In genomic region chr11:122981388-122982264, GRCh38 we compare ENCODE assay signal across 9 cellular contexts. TPM values are rescaled to one million over a fixed set of nuclear protein-coding genes. Genes with fewer than 3 reads are reported as not detected.
DNase-seq lines count a peak whose midpoint lies in the region; ATAC-seq and TF ChIP-seq lines count a peak whose summit lies in the region.
"Had no signal": no experiment of that assay in that cellular context is flagged by ENCODE, and none has a peak within 500 bp of the region (broad histone marks: within the 10 kb centered on the region; RNA-seq: fewer than 3 reads in every experiment).

TSS of gene BSX (minus strand) at chr11:122981834. CDS start at chr11:122981671, 163 bp downstream.

- TF ChIP-seq CTCF in Panc1 (IDR thresholded peaks at IDR 0.05), result no peak

- H3K4me3 ChIP-seq in HAP-1 (no peak within 1 kb of the TSS), Panc1 (ENCODE audit: low read depth in 2 of 2, low read length in 2 of 2) (no peak within 1 kb of the TSS)

- intact Hi-C loops in Panc1 (cut with micrococcal nuclease; ENCODE audit: unreplicated experiment), result no loop called here

- DNase-seq in HAP-1 (ENCODE audit: low spot score in 2 of 2) (peak; percentile 49 to 83), Panc1 (ENCODE audit: low read depth, low spot score) (no peak), hypothalamus (lab: John Stamatoyannopoulos, UW) (peak in 29 of 51 donors; percentile 1 to 67 (median 28)), NCI-H2171 treated with DMSO at 0.1 percent for 48 hours (lab: John Stamatoyannopoulos, UW) (no peak)
- DNase-seq in activated naive CD4-positive, alpha-beta T cell (lab: John Stamatoyannopoulos, UW), result peak in 3 of 4 experiments; percentile 5 to 41 (median 16)
- peak; percentile 22 to 30 for DNase-seq in stimulated activated CD4-positive, alpha-beta T cell treated with anti-CD3 and anti-CD28 coated beads, Interleukin-15, amount 100 ng/mL, for 48 hours (ENCODE audit: low read depth in 2 of 2)

- POLR2A ChIA-PET in Panc1 (lab: Charles Lee), result no interaction called here

- H3K27me3 ChIP-seq in HAP-1 (ENCODE audit: low read depth) (peaks cover 90% of the 10 kb centered on the region), Panc1 (ENCODE audit: control insufficient read depth, insufficient read depth, low read length) (peaks cover 72% of the 10 kb centered on the region)

- in situ Hi-C loops in HAP-1 (cut with MboI; ENCODE audit: low sequenced_read_pairs), result no loop called here
- in situ Hi-C loops in Panc1 (cut with HindIII; ENCODE audit: low pct_unique_long_range_greater_than_20kb, low sequenced_read_pairs), result no loop called here

- no TSS peak for BruUV-seq in Panc1 (replicated peaks; lab: Mats Ljungman, UMichigan)

- ATAC-seq in Panc1 (peak; percentile 1; the same call in 1 of the 2 replicates), HG03025 (IDR thresholded peaks at IDR 0.05; ENCODE audit: low FRiP score, unreplicated experiment) (no peak), GM21717 (IDR thresholded peaks at IDR 0.05; ENCODE audit: unreplicated experiment) (no peak)

- no peaks in the 10 kb centered on the region; the same call in 1 of the 2 replicates for H3K9me3 ChIP-seq in HAP-1
- H3K9me3 ChIP-seq in Panc1 (ENCODE audit: control insufficient read depth, insufficient read depth, low read depth, low read length), result no peaks in the 10 kb centered on the region

- H3K36me3 ChIP-seq in HAP-1 (replicated peaks) (no peaks in the 10 kb centered on the region), Panc1 (ENCODE audit: control insufficient read depth, insufficient read depth, low read length) (no peaks in the 10 kb centered on the region)

- H3K27ac ChIP-seq in Panc1 (ENCODE audit: low read length), result no peak within 1 kb of the TSS

- no peaks in the 10 kb centered on the region for H3K4me1 ChIP-seq in HAP-1
- H3K4me1 ChIP-seq in Panc1 (ENCODE audit: control insufficient read depth, insufficient read depth, low read length), result peaks cover 15% of the 10 kb centered on the region; the same call in 1 of the 2 replicates

- CTCF ChIA-PET in Panc1 (lab: Charles Lee), result no interaction called here

RNA-seq across cellular contexts. Expression of gene BSX, which starts in this region (rescaled TPM):
- not detected for total RNA-seq in Panc1 (2021; ENCODE audit: unreplicated experiment)
- not detected for polyA plus RNA-seq in Panc1 (2012; ENCODE audit: insufficient read length)
- total RNA-seq: T-helper 2 cell treated with Interferon-gamma antibody and Interleukin-4, amounts not matched to agents 100 ng/mL and 5 ng/mL, for 36 hours had no signal

Comparison
In these comparisons a context has a peak if more than half of its experiments do, and no peak if none do; other contexts are left out.
1. Peak in ATAC-seq in Panc1; RNA of the gene not detected or under 1 TPM.
2. DNase-seq: peak in HAP-1 (2 of 2), activated naive CD4-positive, alpha-beta T cell (3 of 4), hypothalamus (29 of 51) and stimulated activated CD4-positive, alpha-beta T cell treated with anti-CD3 and anti-CD28 coated beads, Interleukin-15, amount 100 ng/mL, for 48 hours (2 of 2); none in Panc1 (single experiment) and NCI-H2171 treated with DMSO at 0.1 percent for 48 hours (single experiment).